ENCODE assay signal across 2 cellular contexts in the genomic region with DNA sequence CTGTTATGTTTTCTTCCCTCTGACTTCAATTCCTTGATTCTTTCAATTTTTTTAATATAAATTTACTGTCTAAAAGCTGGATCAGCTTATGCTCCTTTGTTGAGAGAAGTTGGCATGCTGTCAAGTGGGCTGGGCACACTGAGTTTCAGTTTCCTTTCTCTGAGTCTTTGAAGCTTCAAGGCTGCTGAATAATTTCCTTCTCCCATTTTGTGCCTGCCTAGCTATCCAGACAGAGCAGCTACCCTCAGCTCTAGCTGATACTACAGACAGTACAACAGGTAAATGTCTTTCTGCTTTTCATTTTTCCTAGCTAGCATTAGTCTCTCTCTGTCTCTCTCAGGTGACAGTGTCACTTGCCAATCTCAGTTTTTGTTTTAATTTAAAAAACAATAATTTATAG.
TF ChIP-seq lines count a peak whose summit lies in the region.

A gene with protein sequence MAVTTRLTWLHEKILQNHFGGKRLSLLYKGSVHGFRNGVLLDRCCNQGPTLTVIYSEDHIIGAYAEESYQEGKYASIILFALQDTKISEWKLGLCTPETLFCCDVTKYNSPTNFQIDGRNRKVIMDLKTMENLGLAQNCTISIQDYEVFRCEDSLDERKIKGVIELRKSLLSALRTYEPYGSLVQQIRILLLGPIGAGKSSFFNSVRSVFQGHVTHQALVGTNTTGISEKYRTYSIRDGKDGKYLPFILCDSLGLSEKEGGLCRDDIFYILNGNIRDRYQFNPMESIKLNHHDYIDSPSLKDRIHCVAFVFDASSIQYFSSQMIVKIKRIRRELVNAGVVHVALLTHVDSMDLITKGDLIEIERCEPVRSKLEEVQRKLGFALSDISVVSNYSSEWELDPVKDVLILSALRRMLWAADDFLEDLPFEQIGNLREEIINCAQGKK (plus strand): TSS at position 204 of the 400 bp plus-strand sequence. CDS start 365 bp downstream, outside the sequence.

TF ChIP-seq in HCT116, 20 proteins besides CTCF, POLR2A, EP300 and RAD21:
- TF ChIP-seq MAX (IDR thresholded peaks at IDR 0.05) (no peak), TCF7L2 (IDR thresholded peaks at IDR 0.05; ENCODE audit: borderline replicate concordance, extremely low read depth, insufficient read depth, insufficient read length) (peak; percentile 50)
TF ChIP-seq in HCT116: peak in this region for 1.

TF ChIP-seq in endothelial cell of umbilical vein, 7 proteins besides CTCF, POLR2A, EP300 and RAD21:
- no peak for TF ChIP-seq JUN (IDR thresholded peaks at IDR 0.05; ENCODE audit: borderline replicate concordance, insufficient read depth, insufficient read length, low read depth)
- TF ChIP-seq POLR2AphosphoS5 (IDR thresholded peaks at IDR 0.05; ENCODE audit: insufficient read depth, low read depth, low read length), result peak; percentile 52
TF ChIP-seq in endothelial cell of umbilical vein: peak in this region for 1.
